In genomic region chr20:358891-359555, GRCh38 we compare ENCODE assay signal across 19 cellular contexts. TPM values are rescaled to one million over a fixed set of nuclear protein-coding genes. Genes with fewer than 3 reads are reported as not detected.
"Had no signal": no experiment of that assay in that cellular context is flagged by ENCODE, and none has a peak within 500 bp of the region (broad histone marks: within the 10 kb centered on the region; RNA-seq: fewer than 3 reads in every experiment).

No MANE protein-coding gene starts in this region.

- DNase-seq: activated CD4-positive, alpha-beta memory T cell treated with anti-CD3 and anti-CD28 coated beads, Interleukin-2, amount 10 ng/mL, durations not matched to agents 7 days and 5 days; activated CD4-positive, alpha-beta T cell treated with anti-CD3 and anti-CD28 coated beads for 36 hours; activated gamma-delta T cell treated with Interleukin-2 at 50 U/mL for 16 hours; activated naive CD8-positive, alpha-beta T cell treated with anti-CD3 and anti-CD28 coated beads for 36 hours; activated T-cell treated with anti-CD3 and anti-CD28 coated beads, Interleukin-2, amount 50 U/mL, for 72 hours; effector CD4-positive, alpha-beta T cell; occipital lobe; psoas muscle; sigmoid colon; stimulated activated CD4-positive, alpha-beta T cell treated with anti-CD3 and anti-CD28 coated beads, Interleukin-12 subunit alpha, Interleukin-12 subunit beta, amount 100 ng/mL, for 4 hours; stimulated activated naive CD8-positive, alpha-beta T cell treated with anti-CD3 and anti-CD28 coated beads, Interleukin-15, Interleukin-2, amounts not matched to agents 100 U/mL and 50 U/mL, for 24 hours; T-cell; T1000; upper lobe of left lung had no signal

- H3K27me3 ChIP-seq: ascending aorta, suprapubic skin, upper lobe of left lung had no signal

- H3K9me3 ChIP-seq: ascending aorta, psoas muscle, sigmoid colon, suprapubic skin, upper lobe of left lung had no signal

- H3K27ac ChIP-seq: ascending aorta, coronary artery, psoas muscle, sigmoid colon, suprapubic skin had no signal

- H3K36me3 ChIP-seq: ascending aorta, sigmoid colon, suprapubic skin, upper lobe of left lung had no signal

- H3K4me3 ChIP-seq: ascending aorta, coronary artery, lung, psoas muscle, sigmoid colon, suprapubic skin, upper lobe of left lung had no signal

- ATAC-seq: activated CD4-positive, alpha-beta T cell treated with anti-CD3 and anti-CD28 coated beads for 36 hours; activated T-cell treated with anti-CD3 and anti-CD28 coated beads, Interleukin-2, amount 50 U/mL, for 72 hours; natural killer cell treated with Interleukin-12 subunit alpha and Interleukin-12 subunit beta and Interleukin-15 and Interleukin-18, amount 100 ng/mL, for 72 hours; psoas muscle; stimulated activated naive CD8-positive, alpha-beta T cell treated with anti-CD3 and anti-CD28 coated beads, Interleukin-15, Interleukin-2, amounts not matched to agents 100 U/mL and 50 U/mL, for 24 hours; T-cell had no signal

RNA-seq across cellular contexts. Expression of gene TRIB3, which starts 21.5 kb away (rescaled TPM):
- total RNA-seq: ascending aorta had no signal
